ENCODE assay signal across 25 cellular contexts in genomic region chr10:26331376-26331775, GRCh38.
"Had no signal": no experiment of that assay in that cellular context is flagged by ENCODE, and none has a peak within 500 bp of the region (broad histone marks: within the 10 kb centered on the region; RNA-seq: fewer than 3 reads in every experiment).

No MANE protein-coding gene starts in this region.

- H3K27ac Mint-ChIP-seq: activated B cell treated with CpG ODN at 0.5 μM for 24 hours; activated CD4-positive, alpha-beta T cell treated with anti-CD3 and anti-CD28 coated beads, Interleukin-2, amount 10 ng/mL, durations not matched to agents 24 days and 14 days; activated CD8-positive, alpha-beta memory T cell treated with anti-CD3 and anti-CD28 coated beads, Interleukin-2, amount 10 ng/mL, durations not matched to agents 7 days and 5 days; activated naive CD4-positive, alpha-beta T cell treated with anti-CD3 and anti-CD28 coated beads, Interleukin-2, amount 50 U/mL, for 24 hours; activated T-cell treated with anti-CD3 and anti-CD28 coated beads, Interleukin-2, amount 50 U/mL, for 24 hours; activated T-helper 1 cell treated with anti-CD3 and anti-CD28 coated beads, Interleukin-12 subunit alpha, Interleukin-12 subunit beta, Interleukin-2, Interleukin-4 antibody, amounts not matched to agents 30 ng/mL and 10 ng/mL and 1 ng/mL, durations not matched to agents 14 hours and 24 hours and 36 hours; T-helper 17 cell had no signal

- FAIRE-seq: astrocyte, K562 had no signal

- H3K27ac ChIP-seq: brain microvascular endothelial cell, Peyer's patch had no signal

- ATAC-seq: activated CD8-positive, alpha-beta memory T cell treated with anti-CD3 and anti-CD28 coated beads, Interleukin-2, amount 10 ng/mL, durations not matched to agents 7 days and 5 days; K562; T-helper 17 cell had no signal

- H3K36me3 Mint-ChIP-seq: activated naive CD4-positive, alpha-beta T cell treated with anti-CD3 and anti-CD28 coated beads, Interleukin-2, amount 50 U/mL, for 24 hours had no signal

- H3K27me3 Mint-ChIP-seq: activated B cell treated with CpG ODN at 0.5 μM for 24 hours; activated naive CD4-positive, alpha-beta T cell treated with anti-CD3 and anti-CD28 coated beads, Interleukin-2, amount 50 U/mL, for 24 hours; activated T-cell treated with anti-CD3 and anti-CD28 coated beads, Interleukin-2, amount 50 U/mL, for 24 hours had no signal

- H3K9me3 ChIP-seq: Peyer's patch had no signal

- H3K9me3 Mint-ChIP-seq: activated naive CD4-positive, alpha-beta T cell treated with anti-CD3 and anti-CD28 coated beads, Interleukin-2, amount 50 U/mL, for 24 hours had no signal

- H3K36me3 ChIP-seq: brain microvascular endothelial cell, Peyer's patch had no signal

- H3K27me3 ChIP-seq: brain microvascular endothelial cell, Peyer's patch had no signal

- H3K4me1 ChIP-seq: Peyer's patch had no signal

- H3K4me3 ChIP-seq: K562, Peyer's patch had no signal

- H3K4me3 Mint-ChIP-seq: activated B cell treated with CpG ODN at 0.5 μM for 24 hours; activated CD4-positive, alpha-beta T cell treated with anti-CD3 and anti-CD28 coated beads, Interleukin-2, amount 10 ng/mL, durations not matched to agents 24 days and 14 days; activated CD8-positive, alpha-beta memory T cell treated with anti-CD3 and anti-CD28 coated beads, Interleukin-2, amount 10 ng/mL, durations not matched to agents 7 days and 5 days; activated naive CD4-positive, alpha-beta T cell treated with anti-CD3 and anti-CD28 coated beads, Interleukin-2, amount 50 U/mL, for 24 hours; activated T-cell treated with anti-CD3 and anti-CD28 coated beads, Interleukin-2, amount 50 U/mL, for 24 hours; activated T-helper 1 cell treated with anti-CD3 and anti-CD28 coated beads, Interleukin-12 subunit alpha, Interleukin-12 subunit beta, Interleukin-2, Interleukin-4 antibody, amounts not matched to agents 30 ng/mL and 10 ng/mL and 1 ng/mL, durations not matched to agents 14 hours and 24 hours and 36 hours; T-helper 17 cell had no signal

- DNase-seq: activated B cell treated with CpG ODN at 0.5 μM for 24 hours; activated CD4-positive, alpha-beta T cell treated with anti-CD3 and anti-CD28 coated beads for 1 hour; activated CD4-positive, alpha-beta T cell treated with anti-CD3 and anti-CD28 coated beads, Interleukin-2, amount 10 ng/mL, durations not matched to agents 24 days and 14 days; activated CD4-positive, alpha-beta T cell treated with anti-CD3 and anti-CD28 coated beads, Interleukin-2, amount 50 U/mL, for 48 hours; activated CD8-positive, alpha-beta memory T cell treated with anti-CD3 and anti-CD28 coated beads, Interleukin-2, amount 10 ng/mL, durations not matched to agents 7 days and 5 days; activated effector memory CD4-positive, alpha-beta T cell treated with Interleukin-2 at 50 U/mL for 16 hours; activated naive CD4-positive, alpha-beta T cell; activated T-cell treated with anti-CD3 and anti-CD28 coated beads, Interleukin-2, amount 50 U/mL, for 24 hours; amygdala; brain microvascular endothelial cell; Karpas-422; MM.1S; NCI-H1105; NCI-H1436 treated with DMSO at 0.1 percent for 48 hours; NCI-H187; NCI-H2081; NCI-H524; Peyer's patch; SHP77 treated with DMSO at 0.1 percent for 48 hours; T-helper 17 cell; T-helper 9 cell had no signal
